ENCODE assay signal across 10 cellular contexts in the genomic region with DNA sequence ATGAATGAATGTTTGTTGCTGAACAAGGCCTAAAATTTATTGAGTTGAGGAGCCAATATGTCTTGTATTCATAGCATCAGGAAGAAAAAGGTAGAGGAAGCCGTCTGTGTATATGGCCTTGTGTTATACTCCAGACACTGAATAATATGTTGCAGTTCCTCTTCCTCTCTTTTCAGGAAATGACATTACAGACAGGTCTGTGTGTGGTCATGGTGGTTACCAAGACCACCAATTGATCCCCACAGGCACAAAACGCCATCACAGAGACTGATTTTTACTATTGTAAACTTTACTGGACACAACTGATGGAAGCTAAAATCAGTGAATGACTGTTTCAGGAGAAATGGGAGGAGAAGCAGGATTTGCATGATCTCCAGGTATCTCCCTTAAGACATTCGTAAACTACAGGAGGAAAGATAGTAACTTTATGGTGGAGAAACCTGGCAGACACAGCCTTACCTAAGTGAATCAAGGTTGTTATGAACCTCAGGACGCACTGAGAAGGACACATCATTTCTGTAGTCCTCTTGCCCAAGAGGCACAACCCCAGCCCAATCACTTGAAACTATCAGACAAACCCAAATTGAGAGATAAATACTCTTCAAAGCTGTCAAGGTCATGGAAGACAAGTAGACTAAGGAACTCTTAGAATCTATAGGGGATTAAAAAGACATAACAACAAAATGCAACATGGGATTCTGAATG.
DNase-seq lines count a peak whose midpoint lies in the region; ATAC-seq and TF ChIP-seq lines count a peak whose summit lies in the region.
"Had no signal": no experiment of that assay in that cellular context is flagged by ENCODE, and none has a peak within 500 bp of the region (broad histone marks: within the 10 kb centered on the region; RNA-seq: fewer than 3 reads in every experiment).

No MANE protein-coding gene starts in this region.

- POLR2A ChIA-PET in activated CD8-positive, alpha-beta T cell treated with anti-CD3 and anti-CD28 coated beads, Interleukin-2, amount 10 ng/mL, durations not matched to agents 7 days and 5 days (lab: Charles Lee): no interaction called here

- ATAC-seq in HG03520 (IDR thresholded peaks at IDR 0.05; ENCODE audit: unreplicated experiment): peak; percentile 76
- ATAC-seq in activated CD8-positive, alpha-beta T cell treated with anti-CD3 and anti-CD28 coated beads, Interleukin-2, amount 10 ng/mL, durations not matched to agents 7 days and 5 days: peak; percentile 66

- no peak overlapping the region for H3K4me3 ChIP-seq in GM12864 (ENCODE audit: low read depth, low read length)
- H3K4me3 ChIP-seq: neural progenitor cell, SJSA1 had no signal

- H3K4me1 Mint-ChIP-seq in activated CD8-positive, alpha-beta T cell treated with anti-CD3 and anti-CD28 coated beads, Interleukin-2, amount 10 ng/mL, durations not matched to agents 7 days and 5 days (ENCODE audit: low read depth): peaks cover 60% of the 10 kb centered on the region

- H3K36me3 Mint-ChIP-seq in activated CD8-positive, alpha-beta T cell treated with anti-CD3 and anti-CD28 coated beads, Interleukin-2, amount 10 ng/mL, durations not matched to agents 7 days and 5 days (ENCODE audit: low read depth): peaks cover 52% of the 10 kb centered on the region

- CTCF ChIA-PET in activated CD8-positive, alpha-beta T cell treated with anti-CD3 and anti-CD28 coated beads, Interleukin-2, amount 10 ng/mL, durations not matched to agents 7 days and 5 days (lab: Charles Lee): no interaction called here

- peaks cover 26% of the 10 kb centered on the region for H3K9me3 Mint-ChIP-seq in activated CD8-positive, alpha-beta T cell treated with anti-CD3 and anti-CD28 coated beads, Interleukin-2, amount 10 ng/mL, durations not matched to agents 7 days and 5 days (ENCODE audit: insufficient read depth)

- peak overlapping the region; percentile 13 for H3K4me3 Mint-ChIP-seq in activated CD8-positive, alpha-beta T cell treated with anti-CD3 and anti-CD28 coated beads, Interleukin-2, amount 10 ng/mL, durations not matched to agents 7 days and 5 days
- H3K4me3 Mint-ChIP-seq: neural progenitor cell had no signal

- no peak for TF ChIP-seq CTCF in GM12864 (IDR thresholded peaks at IDR 0.05; ENCODE audit: low read depth, low read length, missing control alignments)
- no peak for TF ChIP-seq CTCF in GM20000 (IDR thresholded peaks at IDR 0.05; ENCODE audit: extremely low read depth, missing control alignments)

- DNase-seq in GM12864 (ENCODE audit: low read depth): peak; percentile 33
- peak; percentile 39 for DNase-seq in GM20000 (ENCODE audit: low spot score)
- peak; percentile 56 for DNase-seq in activated CD8-positive, alpha-beta T cell treated with anti-CD3 and anti-CD28 coated beads, Interleukin-2, amount 10 ng/mL, durations not matched to agents 7 days and 5 days
- DNase-seq in NCI-H1105 (lab: John Stamatoyannopoulos, UW): no peak
- no peak for DNase-seq in NCI-H2029 (lab: John Stamatoyannopoulos, UW)
- no peak for DNase-seq in mucosa of gallbladder (ENCODE audit: low spot score)
- DNase-seq in NCI-H187 (lab: John Stamatoyannopoulos, UW): no peak

- no peaks in the 10 kb centered on the region for H3K27me3 Mint-ChIP-seq in activated CD8-positive, alpha-beta T cell treated with anti-CD3 and anti-CD28 coated beads, Interleukin-2, amount 10 ng/mL, durations not matched to agents 7 days and 5 days (ENCODE audit: low read depth)

- H3K27ac Mint-ChIP-seq in activated CD8-positive, alpha-beta T cell treated with anti-CD3 and anti-CD28 coated beads, Interleukin-2, amount 10 ng/mL, durations not matched to agents 7 days and 5 days: peak overlapping the region; percentile 83
- H3K27ac Mint-ChIP-seq: neural progenitor cell had no signal

Comparison
In these comparisons a context has a peak if more than half of its experiments do, and no peak if none do; other contexts are left out.
1. DNase-seq: peak in GM12864 (single experiment), GM20000 (single experiment) and activated CD8-positive, alpha-beta T cell treated with anti-CD3 and anti-CD28 coated beads, Interleukin-2, amount 10 ng/mL, durations not matched to agents 7 days and 5 days (single experiment); none in NCI-H1105 (single experiment), NCI-H2029 (single experiment), mucosa of gallbladder (single experiment) and NCI-H187 (0 of 2).